Comparison of ENCODE assay signal across 14 cellular contexts in genomic region chrY:21256820-21257219, GRCh38.
DNase-seq lines count a peak whose midpoint lies in the region; ATAC-seq and TF ChIP-seq lines count a peak whose summit lies in the region.
"Had no signal": no experiment of that assay in that cellular context is flagged by ENCODE, and none has a peak within 500 bp of the region (broad histone marks: within the 10 kb centered on the region; RNA-seq: fewer than 3 reads in every experiment).

No MANE protein-coding gene starts in this region.

- CTCF ChIA-PET in CD4-positive, alpha-beta T cell (lab: Charles Lee), result no interaction called here
- CTCF ChIA-PET in activated CD4-positive, alpha-beta memory T cell treated with anti-CD3 and anti-CD28 coated beads, Interleukin-2, amount 10 ng/mL, durations not matched to agents 7 days and 5 days (lab: Charles Lee), result no interaction called here

- peak overlapping the region; percentile 90 for H3K27ac Mint-ChIP-seq in CD4-positive, alpha-beta T cell
- H3K27ac Mint-ChIP-seq in activated CD4-positive, alpha-beta memory T cell treated with anti-CD3 and anti-CD28 coated beads, Interleukin-2, amount 10 ng/mL, durations not matched to agents 7 days and 5 days, result peak overlapping the region; percentile 66

- H3K4me3 ChIP-seq in vagina, result no peak overlapping the region
- H3K4me3 ChIP-seq: right atrium auricular region, uterus had no signal

- H3K27ac ChIP-seq in CD4-positive, alpha-beta T cell (ENCODE audit: low read depth, low read length), result no peak overlapping the region
- H3K27ac ChIP-seq in vagina, result no peak overlapping the region
- H3K27ac ChIP-seq: right atrium auricular region, uterus had no signal

- ATAC-seq in CD4-positive, alpha-beta T cell (ENCODE audit: poor library complexity), result peak; percentile 30
- ATAC-seq in GM19372 (IDR thresholded peaks at IDR 0.05; ENCODE audit: low read depth, unreplicated experiment) (peak; percentile 54), HG03045 (IDR thresholded peaks at IDR 0.05; ENCODE audit: unreplicated experiment) (peak; percentile 83), GM21529 (IDR thresholded peaks at IDR 0.05; ENCODE audit: unreplicated experiment) (no peak)

- intact Hi-C loops in CD4-positive, alpha-beta T cell (cut with DNase I, micrococcal nuclease), result loop anchor here in 1 of 2 experiments (5.0 to 10.0 kb wide), 2 partner anchors 75 to 232 kb away; no protein-coding TSS in a partner anchor
- intact Hi-C loops in vagina (cut with DNase I), result no loop called here

- no peak for DNase-seq in CD4-positive, alpha-beta T cell
- DNase-seq in activated CD4-positive, alpha-beta memory T cell treated with anti-CD3 and anti-CD28 coated beads, Interleukin-2, amount 10 ng/mL, durations not matched to agents 7 days and 5 days, result no peak
- DNase-seq in iPS-NIHi7 (ENCODE audit: extremely low spot score), result no peak
- no peak for DNase-seq in NCI-H146 treated with DMSO at 0.1 percent for 48 hours (lab: John Stamatoyannopoulos, UW; ENCODE audit: unreplicated experiment)
- DNase-seq in vagina (ENCODE audit: extremely low spot score in 2 of 2), result no peak
- DNase-seq: BE2C, cortex of kidney, NCI-H2029, NCI-H748 treated with DMSO at 0.1 percent for 48 hours, uterus had no signal

- no peaks in the 10 kb centered on the region for H3K27me3 Mint-ChIP-seq in CD4-positive, alpha-beta T cell
- H3K27me3 Mint-ChIP-seq in activated CD4-positive, alpha-beta memory T cell treated with anti-CD3 and anti-CD28 coated beads, Interleukin-2, amount 10 ng/mL, durations not matched to agents 7 days and 5 days, result no peaks in the 10 kb centered on the region

- POLR2A ChIA-PET in CD4-positive, alpha-beta T cell (lab: Charles Lee), result interaction anchor here (1.2 to 3.0 kb wide), 7 partner anchors 16 to 681 kb away, joined by 3 to 15 read pairs (median 9); partner anchors contain the start of gene EIF1AY
- POLR2A ChIA-PET in activated CD4-positive, alpha-beta memory T cell treated with anti-CD3 and anti-CD28 coated beads, Interleukin-2, amount 10 ng/mL, durations not matched to agents 7 days and 5 days (lab: Charles Lee), result interaction anchor here (1.0 to 2.6 kb wide), 3 partner anchors 16 to 512 kb away, joined by 3 to 9 read pairs (median 5); no protein-coding TSS in a partner anchor

- no peaks in the 10 kb centered on the region for H3K9me3 Mint-ChIP-seq in CD4-positive, alpha-beta T cell
- no peaks in the 10 kb centered on the region for H3K9me3 Mint-ChIP-seq in activated CD4-positive, alpha-beta memory T cell treated with anti-CD3 and anti-CD28 coated beads, Interleukin-2, amount 10 ng/mL, durations not matched to agents 7 days and 5 days

- H3K4me1 ChIP-seq in vagina, result no peaks in the 10 kb centered on the region
- H3K4me1 ChIP-seq: BE2C, right atrium auricular region, uterus had no signal

- no peaks in the 10 kb centered on the region for H3K36me3 ChIP-seq in vagina
- H3K36me3 ChIP-seq: BE2C, right atrium auricular region, uterus had no signal

- H3K27me3 ChIP-seq in CD4-positive, alpha-beta T cell (ENCODE audit: control insufficient read depth, insufficient read depth, low read length), result no peaks in the 10 kb centered on the region
- H3K27me3 ChIP-seq in vagina, result no peaks in the 10 kb centered on the region
- H3K27me3 ChIP-seq: BE2C, right atrium auricular region, uterus had no signal

- H3K4me1 Mint-ChIP-seq in CD4-positive, alpha-beta T cell (ENCODE audit: low read depth), result peaks cover 56% of the 10 kb centered on the region
- peaks cover 44% of the 10 kb centered on the region for H3K4me1 Mint-ChIP-seq in activated CD4-positive, alpha-beta memory T cell treated with anti-CD3 and anti-CD28 coated beads, Interleukin-2, amount 10 ng/mL, durations not matched to agents 7 days and 5 days

- no peak for TF ChIP-seq POLR2A in vagina (IDR thresholded peaks at IDR 0.05)

- H3K9me3 ChIP-seq in CD4-positive, alpha-beta T cell (ENCODE audit: control insufficient read depth, low read length), result no peaks in the 10 kb centered on the region
- H3K9me3 ChIP-seq in vagina, result no peaks in the 10 kb centered on the region
- H3K9me3 ChIP-seq: BE2C, right atrium auricular region, uterus had no signal

- peak overlapping the region; percentile 83 for H3K4me3 Mint-ChIP-seq in CD4-positive, alpha-beta T cell
- peak overlapping the region; percentile 65 for H3K4me3 Mint-ChIP-seq in activated CD4-positive, alpha-beta memory T cell treated with anti-CD3 and anti-CD28 coated beads, Interleukin-2, amount 10 ng/mL, durations not matched to agents 7 days and 5 days

- H3K36me3 Mint-ChIP-seq in CD4-positive, alpha-beta T cell (ENCODE audit: low read depth), result peaks cover 11% of the 10 kb centered on the region
- H3K36me3 Mint-ChIP-seq in activated CD4-positive, alpha-beta memory T cell treated with anti-CD3 and anti-CD28 coated beads, Interleukin-2, amount 10 ng/mL, durations not matched to agents 7 days and 5 days (ENCODE audit: low read depth), result peaks cover 16% of the 10 kb centered on the region

- TF ChIP-seq CTCF in CD4-positive, alpha-beta T cell (IDR thresholded peaks at IDR 0.05), result no peak
- no peak for TF ChIP-seq CTCF in vagina (IDR thresholded peaks at IDR 0.05)
